8 cellular contexts compared by ENCODE assay signal in the genomic region with DNA sequence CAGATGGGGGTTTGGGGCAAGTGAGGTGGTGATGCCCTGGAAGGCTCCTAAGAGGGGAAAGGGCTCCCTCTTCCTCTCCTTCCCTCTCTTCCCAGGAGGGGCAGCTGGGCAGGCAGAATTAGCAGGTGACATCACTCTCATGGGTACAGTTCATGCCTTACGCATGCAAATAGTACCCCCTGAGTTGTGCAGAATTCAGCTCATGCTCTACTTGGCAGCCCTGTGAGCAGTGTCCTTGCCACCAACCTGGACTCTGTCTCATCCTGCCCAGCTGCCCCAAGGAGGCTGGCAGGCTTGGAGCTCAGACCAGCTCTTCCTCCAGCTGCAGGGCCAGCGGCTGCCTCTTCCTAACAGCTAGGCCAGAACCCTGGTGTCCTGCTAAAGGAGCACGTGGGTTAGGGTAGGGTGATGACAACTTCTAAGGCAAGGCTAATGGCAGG. TPM values are rescaled to one million over a fixed set of nuclear protein-coding genes. Genes with fewer than 3 reads are reported as not detected.
DNase-seq lines count a peak whose midpoint lies in the region; ATAC-seq and TF ChIP-seq lines count a peak whose summit lies in the region.

No MANE protein-coding gene starts in this region.

- peak overlapping the region; percentile 55 for H3K4me3 Mint-ChIP-seq in activated CD8-positive, alpha-beta T cell treated with anti-CD3 and anti-CD28 coated beads for 36 hours
- H3K4me3 Mint-ChIP-seq in activated CD8-positive, alpha-beta T cell treated with anti-CD3 and anti-CD28 coated beads, Interleukin-2, amount 10 ng/mL, durations not matched to agents 7 days and 5 days = no peak overlapping the region
- H3K4me3 Mint-ChIP-seq in activated T-helper 1 cell treated with anti-CD3 and anti-CD28 coated beads, Interleukin-12 subunit alpha, Interleukin-12 subunit beta, Interleukin-2, Interleukin-4 antibody, amounts not matched to agents 30 ng/mL and 10 ng/mL and 1 ng/mL, durations not matched to agents 14 hours and 24 hours and 36 hours = peak overlapping the region; percentile 62
- H3K4me3 Mint-ChIP-seq in stimulated activated effector memory CD8-positive, alpha-beta T cell treated with anti-CD3 and anti-CD28 coated beads, Interleukin-12 subunit alpha, Interleukin-12 subunit beta, amount 100 ng/mL, for 72 hours = peak overlapping the region; percentile 85
- H3K4me3 Mint-ChIP-seq in CD8-positive, alpha-beta memory T cell = peak overlapping the region in 2 of 7 donors; percentile 1 to 72

- H3K9me3 ChIP-seq in CD8-positive, alpha-beta memory T cell (ENCODE audit: low read length) = no peaks in the 10 kb centered on the region

- CTCF ChIA-PET in activated CD8-positive, alpha-beta T cell treated with anti-CD3 and anti-CD28 coated beads for 36 hours (lab: Charles Lee) = interaction anchor here (1.0 to 7.5 kb wide), 3 partner anchors 15 to 62 kb away, joined by 3 to 73 read pairs (median 4); partner anchors contain the start of gene VPS18
- CTCF ChIA-PET in activated CD8-positive, alpha-beta T cell treated with anti-CD3 and anti-CD28 coated beads, Interleukin-2, amount 10 ng/mL, durations not matched to agents 7 days and 5 days (lab: Charles Lee) = interaction anchor here (1.2 to 7.2 kb wide), 2 partner anchors 15 to 53 kb away, joined by 3 to 67 read pairs; no protein-coding TSS in a partner anchor
- CTCF ChIA-PET in CD8-positive, alpha-beta memory T cell (lab: Charles Lee) = no interaction called here

- intact Hi-C loops in activated CD8-positive, alpha-beta T cell treated with anti-CD3 and anti-CD28 coated beads for 36 hours (cut with micrococcal nuclease) = loop anchor here (10.0 kb wide), 1 partner anchor 52 kb away; no protein-coding TSS in a partner anchor
- intact Hi-C loops in activated T-helper 1 cell treated with anti-CD3 and anti-CD28 coated beads, Interleukin-12 subunit alpha, Interleukin-12 subunit beta, Interleukin-2, Interleukin-4 antibody, amounts not matched to agents 30 ng/mL and 10 ng/mL and 1 ng/mL, durations not matched to agents 14 hours and 24 hours and 36 hours (cut with micrococcal nuclease) = no loop called here
- intact Hi-C loops in left cardiac atrium (cut with DNase I) = no loop called here

- ATAC-seq in activated CD8-positive, alpha-beta T cell treated with anti-CD3 and anti-CD28 coated beads for 36 hours = no peak
- no peak for ATAC-seq in activated CD8-positive, alpha-beta T cell treated with anti-CD3 and anti-CD28 coated beads, Interleukin-2, amount 10 ng/mL, durations not matched to agents 7 days and 5 days
- ATAC-seq in left cardiac atrium = peak; percentile 10 to 27
- ATAC-seq in stimulated activated effector memory CD8-positive, alpha-beta T cell treated with anti-CD3 and anti-CD28 coated beads, Interleukin-12 subunit alpha, Interleukin-12 subunit beta, amount 100 ng/mL, for 72 hours = no peak
- no peak for ATAC-seq in HG03520 (IDR thresholded peaks at IDR 0.05; ENCODE audit: unreplicated experiment)

- H3K27ac Mint-ChIP-seq in activated CD8-positive, alpha-beta T cell treated with anti-CD3 and anti-CD28 coated beads for 36 hours = no peak overlapping the region
- H3K27ac Mint-ChIP-seq in activated CD8-positive, alpha-beta T cell treated with anti-CD3 and anti-CD28 coated beads, Interleukin-2, amount 10 ng/mL, durations not matched to agents 7 days and 5 days = no peak overlapping the region
- H3K27ac Mint-ChIP-seq in activated T-helper 1 cell treated with anti-CD3 and anti-CD28 coated beads, Interleukin-12 subunit alpha, Interleukin-12 subunit beta, Interleukin-2, Interleukin-4 antibody, amounts not matched to agents 30 ng/mL and 10 ng/mL and 1 ng/mL, durations not matched to agents 14 hours and 24 hours and 36 hours = no peak overlapping the region
- H3K27ac Mint-ChIP-seq in stimulated activated effector memory CD8-positive, alpha-beta T cell treated with anti-CD3 and anti-CD28 coated beads, Interleukin-12 subunit alpha, Interleukin-12 subunit beta, amount 100 ng/mL, for 72 hours = peak overlapping the region; percentile 92
- peak overlapping the region in 1 of 8 donors; percentile 4 for H3K27ac Mint-ChIP-seq in CD8-positive, alpha-beta memory T cell

- no peaks in the 10 kb centered on the region for H3K36me3 ChIP-seq in CD8-positive, alpha-beta memory T cell (ENCODE audit: insufficient read depth, low read length)

- no peaks in the 10 kb centered on the region for H3K27me3 Mint-ChIP-seq in activated CD8-positive, alpha-beta T cell treated with anti-CD3 and anti-CD28 coated beads for 36 hours
- H3K27me3 Mint-ChIP-seq in activated CD8-positive, alpha-beta T cell treated with anti-CD3 and anti-CD28 coated beads, Interleukin-2, amount 10 ng/mL, durations not matched to agents 7 days and 5 days (ENCODE audit: low read depth) = no peaks in the 10 kb centered on the region
- peaks cover 3% of the 10 kb centered on the region for H3K27me3 Mint-ChIP-seq in activated T-helper 1 cell treated with anti-CD3 and anti-CD28 coated beads, Interleukin-12 subunit alpha, Interleukin-12 subunit beta, Interleukin-2, Interleukin-4 antibody, amounts not matched to agents 30 ng/mL and 10 ng/mL and 1 ng/mL, durations not matched to agents 14 hours and 24 hours and 36 hours (ENCODE audit: insufficient read depth)
- peaks cover 8 to 9% of the 10 kb centered on the region in 2 donors for H3K27me3 Mint-ChIP-seq in CD8-positive, alpha-beta memory T cell

- H3K4me1 ChIP-seq in CD8-positive, alpha-beta memory T cell (ENCODE audit: insufficient read depth, low read length) = peaks cover 16% of the 10 kb centered on the region

- no peak for TF ChIP-seq CTCF in activated CD8-positive, alpha-beta T cell treated with anti-CD3 and anti-CD28 coated beads for 36 hours (IDR thresholded peaks at IDR 0.05)

- H3K27me3 ChIP-seq in CD8-positive, alpha-beta memory T cell (ENCODE audit: insufficient read depth, low read length, poor library complexity, severe bottlenecking) = no peaks in the 10 kb centered on the region

- peaks cover 37% of the 10 kb centered on the region for H3K36me3 Mint-ChIP-seq in activated CD8-positive, alpha-beta T cell treated with anti-CD3 and anti-CD28 coated beads for 36 hours (ENCODE audit: low read depth)
- peaks cover 21% of the 10 kb centered on the region for H3K36me3 Mint-ChIP-seq in activated CD8-positive, alpha-beta T cell treated with anti-CD3 and anti-CD28 coated beads, Interleukin-2, amount 10 ng/mL, durations not matched to agents 7 days and 5 days (ENCODE audit: low read depth)
- peaks cover 3% of the 10 kb centered on the region for H3K36me3 Mint-ChIP-seq in activated T-helper 1 cell treated with anti-CD3 and anti-CD28 coated beads, Interleukin-12 subunit alpha, Interleukin-12 subunit beta, Interleukin-2, Interleukin-4 antibody, amounts not matched to agents 30 ng/mL and 10 ng/mL and 1 ng/mL, durations not matched to agents 14 hours and 24 hours and 36 hours (ENCODE audit: low read depth)
- H3K36me3 Mint-ChIP-seq in stimulated activated effector memory CD8-positive, alpha-beta T cell treated with anti-CD3 and anti-CD28 coated beads, Interleukin-12 subunit alpha, Interleukin-12 subunit beta, amount 100 ng/mL, for 72 hours = peaks cover 58% of the 10 kb centered on the region
- peaks cover 0 to 3% (median 0%) of the 10 kb centered on the region in 3 donors for H3K36me3 Mint-ChIP-seq in CD8-positive, alpha-beta memory T cell

- H3K27ac ChIP-seq in CD8-positive, alpha-beta memory T cell (ENCODE audit: low read depth, low read length) = no peak overlapping the region

- peaks cover 27% of the 10 kb centered on the region for H3K4me1 Mint-ChIP-seq in activated CD8-positive, alpha-beta T cell treated with anti-CD3 and anti-CD28 coated beads for 36 hours (ENCODE audit: low read depth)
- peaks cover 38% of the 10 kb centered on the region for H3K4me1 Mint-ChIP-seq in activated CD8-positive, alpha-beta T cell treated with anti-CD3 and anti-CD28 coated beads, Interleukin-2, amount 10 ng/mL, durations not matched to agents 7 days and 5 days (ENCODE audit: low read depth)
- H3K4me1 Mint-ChIP-seq in activated T-helper 1 cell treated with anti-CD3 and anti-CD28 coated beads, Interleukin-12 subunit alpha, Interleukin-12 subunit beta, Interleukin-2, Interleukin-4 antibody, amounts not matched to agents 30 ng/mL and 10 ng/mL and 1 ng/mL, durations not matched to agents 14 hours and 24 hours and 36 hours (ENCODE audit: low read depth) = peaks cover 54% of the 10 kb centered on the region
- peaks cover 52% of the 10 kb centered on the region for H3K4me1 Mint-ChIP-seq in stimulated activated effector memory CD8-positive, alpha-beta T cell treated with anti-CD3 and anti-CD28 coated beads, Interleukin-12 subunit alpha, Interleukin-12 subunit beta, amount 100 ng/mL, for 72 hours
- H3K4me1 Mint-ChIP-seq in CD8-positive, alpha-beta memory T cell = peaks cover 11 to 20% (median 12%) of the 10 kb centered on the region in 3 donors

- no peaks in the 10 kb centered on the region for H3K9me3 Mint-ChIP-seq in activated CD8-positive, alpha-beta T cell treated with anti-CD3 and anti-CD28 coated beads for 36 hours
- no peaks in the 10 kb centered on the region for H3K9me3 Mint-ChIP-seq in activated CD8-positive, alpha-beta T cell treated with anti-CD3 and anti-CD28 coated beads, Interleukin-2, amount 10 ng/mL, durations not matched to agents 7 days and 5 days (ENCODE audit: insufficient read depth)
- no peaks in the 10 kb centered on the region for H3K9me3 Mint-ChIP-seq in activated T-helper 1 cell treated with anti-CD3 and anti-CD28 coated beads, Interleukin-12 subunit alpha, Interleukin-12 subunit beta, Interleukin-2, Interleukin-4 antibody, amounts not matched to agents 30 ng/mL and 10 ng/mL and 1 ng/mL, durations not matched to agents 14 hours and 24 hours and 36 hours
- no peaks in the 10 kb centered on the region for H3K9me3 Mint-ChIP-seq in stimulated activated effector memory CD8-positive, alpha-beta T cell treated with anti-CD3 and anti-CD28 coated beads, Interleukin-12 subunit alpha, Interleukin-12 subunit beta, amount 100 ng/mL, for 72 hours
- H3K9me3 Mint-ChIP-seq in CD8-positive, alpha-beta memory T cell = no peaks in the 10 kb centered on the region

- POLR2A ChIA-PET in activated CD8-positive, alpha-beta T cell treated with anti-CD3 and anti-CD28 coated beads for 36 hours (lab: Charles Lee) = interaction anchor here (0.7 to 6.1 kb wide), 5 partner anchors 14 to 570 kb away, joined by 3 to 67 read pairs (median 7); no protein-coding TSS in a partner anchor
- POLR2A ChIA-PET in activated CD8-positive, alpha-beta T cell treated with anti-CD3 and anti-CD28 coated beads, Interleukin-2, amount 10 ng/mL, durations not matched to agents 7 days and 5 days (lab: Charles Lee) = no interaction called here
- POLR2A ChIA-PET in CD8-positive, alpha-beta memory T cell (lab: Charles Lee) = no interaction called here

- DNase-seq in activated CD8-positive, alpha-beta T cell treated with anti-CD3 and anti-CD28 coated beads for 36 hours = no peak
- no peak for DNase-seq in activated CD8-positive, alpha-beta T cell treated with anti-CD3 and anti-CD28 coated beads, Interleukin-2, amount 10 ng/mL, durations not matched to agents 7 days and 5 days
- DNase-seq in activated T-helper 1 cell treated with anti-CD3 and anti-CD28 coated beads, Interleukin-12 subunit alpha, Interleukin-12 subunit beta, Interleukin-2, Interleukin-4 antibody, amounts not matched to agents 30 ng/mL and 10 ng/mL and 1 ng/mL, durations not matched to agents 14 hours and 24 hours and 36 hours (ENCODE audit: low spot score) = no peak
- DNase-seq in left cardiac atrium (no peak), amniotic stem cell (lab: John Stamatoyannopoulos, UW) (no peak)
- no peak for DNase-seq in stimulated activated effector memory CD8-positive, alpha-beta T cell treated with anti-CD3 and anti-CD28 coated beads, Interleukin-12 subunit alpha, Interleukin-12 subunit beta, amount 100 ng/mL, for 72 hours (ENCODE audit: low spot score in 2 of 2)
- DNase-seq in CD8-positive, alpha-beta memory T cell = no peak

- H3K4me3 ChIP-seq in CD8-positive, alpha-beta memory T cell (ENCODE audit: low read length) = no peak overlapping the region

RNA-seq across cellular contexts. Expression of gene CHAC1, which starts 3.3 kb away (rescaled TPM):
- 10 to 100 TPM; 21.9 to 22.6 TPM for total RNA-seq in activated CD8-positive, alpha-beta T cell treated with anti-CD3 and anti-CD28 coated beads for 36 hours
- total RNA-seq in activated CD8-positive, alpha-beta T cell treated with anti-CD3 and anti-CD28 coated beads, Interleukin-2, amount 10 ng/mL, durations not matched to agents 7 days and 5 days = 1 to 10 TPM; 8.3 to 8.9 TPM
- 11.7 and 12.4 TPM in 2 replicates for total RNA-seq in activated T-helper 1 cell treated with anti-CD3 and anti-CD28 coated beads, Interleukin-12 subunit alpha, Interleukin-12 subunit beta, Interleukin-2, Interleukin-4 antibody, amounts not matched to agents 30 ng/mL and 10 ng/mL and 1 ng/mL, durations not matched to agents 14 hours and 24 hours and 36 hours
- 1 to 10 TPM; 2.6 to 3.3 TPM for total RNA-seq in left cardiac atrium
- 10 to 100 TPM; 15.1 to 16.7 TPM for total RNA-seq in CD8-positive, alpha-beta memory T cell
- polyA plus RNA-seq in CD8-positive, alpha-beta memory T cell = not detected

RNA-seq across cellular contexts. Expression of gene DLL4, which starts 27.4 kb away (rescaled TPM):
- not detected for total RNA-seq in activated CD8-positive, alpha-beta T cell treated with anti-CD3 and anti-CD28 coated beads for 36 hours
- not detected for total RNA-seq in activated CD8-positive, alpha-beta T cell treated with anti-CD3 and anti-CD28 coated beads, Interleukin-2, amount 10 ng/mL, durations not matched to agents 7 days and 5 days
- 0.29 and 0.36 TPM in 2 replicates for total RNA-seq in activated T-helper 1 cell treated with anti-CD3 and anti-CD28 coated beads, Interleukin-12 subunit alpha, Interleukin-12 subunit beta, Interleukin-2, Interleukin-4 antibody, amounts not matched to agents 30 ng/mL and 10 ng/mL and 1 ng/mL, durations not matched to agents 14 hours and 24 hours and 36 hours
- 1 to 10 TPM; 8.5 to 9.2 TPM for total RNA-seq in left cardiac atrium
- not detected for total RNA-seq in CD8-positive, alpha-beta memory T cell
- polyA plus RNA-seq in CD8-positive, alpha-beta memory T cell = not detected

Comparison
In these comparisons a context has a peak if more than half of its experiments do, and no peak if none do; other contexts are left out.
1. ATAC-seq: peak in left cardiac atrium (2 of 2); none in activated CD8-positive, alpha-beta T cell treated with anti-CD3 and anti-CD28 coated beads for 36 hours (single experiment), activated CD8-positive, alpha-beta T cell treated with anti-CD3 and anti-CD28 coated beads, Interleukin-2, amount 10 ng/mL, durations not matched to agents 7 days and 5 days (single experiment), stimulated activated effector memory CD8-positive, alpha-beta T cell treated with anti-CD3 and anti-CD28 coated beads, Interleukin-12 subunit alpha, Interleukin-12 subunit beta, amount 100 ng/mL, for 72 hours (single experiment) and HG03520 (single experiment).